In the genomic region with DNA sequence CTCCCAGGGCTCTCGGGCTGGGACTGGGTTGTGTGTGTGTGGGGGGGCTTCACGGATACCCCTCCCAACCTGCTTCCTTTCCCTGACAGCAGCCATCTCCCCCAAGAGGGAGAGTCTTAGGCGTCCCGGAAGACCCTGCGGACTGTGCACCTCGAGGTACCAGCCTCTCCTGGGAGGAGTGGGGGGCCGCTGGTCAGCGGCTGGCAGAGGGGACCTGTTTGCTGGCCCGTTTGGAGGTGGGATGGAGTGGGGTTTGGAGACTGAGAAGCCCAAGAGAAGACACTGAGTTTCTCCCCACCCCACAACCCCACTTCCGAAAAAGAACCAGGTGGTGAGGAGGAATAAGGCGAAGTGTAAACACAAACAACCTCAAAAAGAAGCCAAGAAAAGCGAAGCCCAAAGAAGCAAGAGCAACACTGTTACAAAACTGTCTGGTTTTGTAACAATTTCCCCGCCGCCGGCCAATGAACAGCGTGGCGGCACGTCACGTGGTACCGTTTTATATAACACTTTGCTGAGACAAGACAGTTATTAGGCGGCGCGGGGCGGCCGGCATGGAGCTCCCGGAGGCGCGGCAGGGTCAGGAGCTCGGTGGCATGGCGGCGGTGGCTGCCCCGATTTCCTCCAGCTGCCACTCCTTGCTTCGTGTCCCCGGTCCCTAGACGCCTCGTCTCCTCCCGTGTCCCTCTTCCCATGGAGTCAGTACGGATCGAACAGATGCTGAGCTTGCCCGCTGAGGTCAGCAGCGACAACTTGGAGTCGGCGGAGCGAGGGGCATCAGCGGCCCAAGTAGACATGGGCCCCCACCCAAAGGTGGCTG, we compare ENCODE assay signal across 8 cellular contexts. TPM values are rescaled to one million over a fixed set of nuclear protein-coding genes. Genes with fewer than 3 reads are reported as not detected.
A peak's percentile ranks its signal among the peaks of the same experiment; 100 is the strongest.
DNase-seq lines count a peak whose midpoint lies in the region; ATAC-seq and TF ChIP-seq lines count a peak whose summit lies in the region.

A gene (plus strand): TSS at position 531 of the 820 bp plus-strand sequence. CDS start 163 bp downstream, at position 694.

- no peaks in the 10 kb centered on the region for H3K9me3 Mint-ChIP-seq in effector memory CD8-positive, alpha-beta T cell

- ATAC-seq in GM18505 (IDR thresholded peaks at IDR 0.05; ENCODE audit: unreplicated experiment): peak; percentile 20
- ATAC-seq in effector memory CD8-positive, alpha-beta T cell (replicated peaks): peak; percentile 53
- ATAC-seq in GM21717 (IDR thresholded peaks at IDR 0.05; ENCODE audit: unreplicated experiment): no peak
- ATAC-seq in HG02885 (IDR thresholded peaks at IDR 0.05; ENCODE audit: poor library complexity, unreplicated experiment): no peak

- H3K4me3 Mint-ChIP-seq in effector memory CD8-positive, alpha-beta T cell: peak within 1 kb of the TSS; percentile 81 to 86

- TF ChIP-seq POLR2A in GM18505 (IDR thresholded peaks at IDR 0.05; ENCODE audit: borderline replicate concordance, extremely low read depth, insufficient read depth, insufficient read length): no peak

- DNase-seq in NCI-H460 (ENCODE audit: extremely low read depth, low read depth) (peak; percentile 46), mesenteric fat pad (ENCODE audit: low spot score) (peak; percentile 92)
- peak; percentile 24 to 47 for DNase-seq in activated CD8-positive, alpha-beta memory T cell treated with anti-CD3 and anti-CD28 coated beads for 4 hours (ENCODE audit: low read depth in 2 of 2)
- DNase-seq in effector memory CD8-positive, alpha-beta T cell: peak; percentile 46 to 62 (median 59)
- peak; percentile 47 for DNase-seq in stimulated activated CD8-positive, alpha-beta memory T cell treated with anti-CD3 and anti-CD28 coated beads, Interleukin-12 subunit alpha, Interleukin-12 subunit beta, amount 100 ng/mL, for 1 hour (ENCODE audit: low read depth)

- peaks cover 13 to 14% of the 10 kb centered on the region in 2 donors for H3K4me1 Mint-ChIP-seq in effector memory CD8-positive, alpha-beta T cell (ENCODE audit: low read depth in 2 of 2)

- peaks cover 0 to 7% of the 10 kb centered on the region in 2 donors for H3K27me3 Mint-ChIP-seq in effector memory CD8-positive, alpha-beta T cell

- peaks cover 28% of the 10 kb centered on the region for H3K36me3 Mint-ChIP-seq in effector memory CD8-positive, alpha-beta T cell (ENCODE audit: insufficient read depth)

- peak within 1 kb of the TSS; percentile 91 to 97 for H3K27ac Mint-ChIP-seq in effector memory CD8-positive, alpha-beta T cell

RNA-seq across cellular contexts. Expression of the gene that starts here (rescaled TPM):
- total RNA-seq in NCI-H460 (2014; rRNA removed; shearing (Covaris generic)): 9.1 and 11.8 TPM in 2 replicates
- polyA plus RNA-seq in NCI-H460 (2014; cell fraction: nucleus; rRNA removed): 1.8 and 5.6 TPM in 2 replicates
- total RNA-seq in mesenteric fat pad: 13.1 TPM

Comparison
In these comparisons a context has a peak if more than half of its experiments do, and no peak if none do; other contexts are left out.
1. ATAC-seq: peak in GM18505 (single experiment) and effector memory CD8-positive, alpha-beta T cell (single experiment); none in GM21717 (single experiment) and HG02885 (single experiment).
2. DNase-seq: peak in every context shown above with its lines; median percentile 92 in mesenteric fat pad; 59 in effector memory CD8-positive, alpha-beta T cell; 47 in stimulated activated CD8-positive, alpha-beta memory T cell treated with anti-CD3 and anti-CD28 coated beads, Interleukin-12 subunit alpha, Interleukin-12 subunit beta, amount 100 ng/mL, for 1 hour; 46 in NCI-H460; 36 in activated CD8-positive, alpha-beta memory T cell treated with anti-CD3 and anti-CD28 coated beads for 4 hours.